In the genomic region with DNA sequence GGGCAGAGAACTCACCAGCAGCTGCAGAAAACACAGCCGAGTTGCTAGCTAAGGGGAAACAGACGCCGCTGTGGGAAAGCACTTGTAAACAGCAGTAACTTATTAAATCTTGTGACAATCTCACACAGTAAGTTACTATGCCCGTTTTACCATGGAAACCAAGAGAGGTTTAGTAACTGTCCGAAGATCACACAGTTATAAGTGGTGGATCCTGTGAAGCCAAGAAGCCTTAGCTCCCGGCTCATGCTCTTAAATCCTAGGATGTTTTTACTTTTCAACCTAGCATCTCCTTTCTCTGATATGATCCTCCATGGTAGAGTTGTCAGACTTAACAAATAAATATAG, we compare ENCODE assay signal across 9 cellular contexts. TPM values are rescaled to one million over a fixed set of nuclear protein-coding genes. Genes with fewer than 3 reads are reported as not detected.
DNase-seq lines count a peak whose midpoint lies in the region; ATAC-seq and TF ChIP-seq lines count a peak whose summit lies in the region.
"Had no signal": no experiment of that assay in that cellular context is flagged by ENCODE, and none has a peak within 500 bp of the region (broad histone marks: within the 10 kb centered on the region; RNA-seq: fewer than 3 reads in every experiment).

No MANE protein-coding gene starts in this region.

- H4K20me1 ChIP-seq in neural cell (ENCODE audit: insufficient read depth): no peaks in the 10 kb centered on the region

- ATAC-seq in GM18517 (IDR thresholded peaks at IDR 0.05; ENCODE audit: unreplicated experiment) (no peak), GM21825 (IDR thresholded peaks at IDR 0.05; ENCODE audit: unreplicated experiment) (no peak)

- H3K27me3 ChIP-seq in MG63 (peaks cover 27% of the 10 kb centered on the region), neural cell (ENCODE audit: insufficient read depth, low read depth, low read length) (peaks cover 20% of the 10 kb centered on the region)

- H3K4me3 Mint-ChIP-seq in endothelial cell (ENCODE audit: unreplicated experiment): peak overlapping the region; percentile 91

- peaks cover 5% of the 10 kb centered on the region for H3K27me3 Mint-ChIP-seq in endothelial cell (ENCODE audit: unreplicated experiment)

- H3K9me3 ChIP-seq in MG63 (no peaks in the 10 kb centered on the region), neural cell (ENCODE audit: low read length) (no peaks in the 10 kb centered on the region)

- TF ChIP-seq EP300 in neural cell (conservative IDR thresholded peaks at IDR 0.05; ENCODE audit: poor library complexity, severe bottlenecking): no peak

- no peak for TF ChIP-seq CTCF in AG10803 (conservative IDR thresholded peaks at IDR 0.05; ENCODE audit: low read length)
- TF ChIP-seq CTCF in endothelial cell (IDR thresholded peaks at IDR 0.05; ENCODE audit: unreplicated experiment): peak; percentile 6
- no peak for TF ChIP-seq CTCF in neural cell (IDR thresholded peaks at IDR 0.05; ENCODE audit: poor library complexity, severe bottlenecking)

- no peaks in the 10 kb centered on the region for H3K36me3 Mint-ChIP-seq in endothelial cell (ENCODE audit: low read depth, unreplicated experiment)

- H3K4me2 ChIP-seq in neural cell (ENCODE audit: low read length): peak overlapping the region; percentile 95

- H2AFZ ChIP-seq in neural cell (ENCODE audit: low read depth, low read length): no peak overlapping the region

- no peak overlapping the region for H3K27ac Mint-ChIP-seq in endothelial cell (ENCODE audit: unreplicated experiment)

- DNase-seq in AG10803 (ENCODE audit: low read depth) (no peak), MG63 (no peak), endothelial cell (ENCODE audit: low spot score) (no peak), NCI-H2196 (lab: John Stamatoyannopoulos, UW; ENCODE audit: unreplicated experiment) (no peak), amniotic stem cell (lab: John Stamatoyannopoulos, UW) (no peak)
- DNase-seq: stimulated activated CD4-positive, alpha-beta T cell treated with anti-CD3 and anti-CD28 coated beads, Interleukin-4, amount 100 ng/mL, for 4 hours had no signal

- peaks cover 8% of the 10 kb centered on the region for H3K4me1 Mint-ChIP-seq in endothelial cell (ENCODE audit: unreplicated experiment)

- peak overlapping the region; percentile 58 for H3K4me3 ChIP-seq in AG10803 (ENCODE audit: low read length)
- peak overlapping the region; percentile 29; the same call in 1 of the 2 replicates for H3K4me3 ChIP-seq in MG63
- peak overlapping the region; percentile 72 for H3K4me3 ChIP-seq in neural cell (ENCODE audit: low read length)

- H3K9me3 Mint-ChIP-seq in endothelial cell (ENCODE audit: unreplicated experiment): no peaks in the 10 kb centered on the region

- H3K79me2 ChIP-seq in neural cell (replicated peaks; ENCODE audit: insufficient read depth, low read length): no peaks in the 10 kb centered on the region

- no peak overlapping the region for H3K9ac ChIP-seq in neural cell (ENCODE audit: low read length)

- no peak overlapping the region for H3K27ac ChIP-seq in neural cell (ENCODE audit: low read length)

- H3K36me3 ChIP-seq in MG63 (no peaks in the 10 kb centered on the region), neural cell (ENCODE audit: insufficient read depth, low read length) (no peaks in the 10 kb centered on the region)

- no peaks in the 10 kb centered on the region for H3F3A ChIP-seq in neural cell (ENCODE audit: insufficient read depth, low read length, poor library complexity, severe bottlenecking)

- H3K9me2 ChIP-seq in neural cell (ENCODE audit: insufficient read depth, low read length): no peaks in the 10 kb centered on the region

- TF ChIP-seq RAD21 in neural cell (conservative IDR thresholded peaks at IDR 0.05): no peak

TF ChIP-seq in neural cell, 6 proteins besides CTCF, POLR2A, EP300 and RAD21:
- TF ChIP-seq POLR2AphosphoS5 (IDR thresholded peaks at IDR 0.05) (no peak), REST (IDR thresholded peaks at IDR 0.05; ENCODE audit: borderline replicate concordance) (no peak), SMC3 (conservative IDR thresholded peaks at IDR 0.05; ENCODE audit: poor library complexity) (peak; percentile 44)

RNA-seq across cellular contexts. Expression of gene SULF2, which starts 1.5 kb away (rescaled TPM):
- 0.20 and 2.0 TPM in 2 replicates for total RNA-seq in MG63 (2014; rRNA removed; shearing (Covaris generic); ENCODE audit: low replicate concordance)
- total RNA-seq in endothelial cell (ENCODE audit: unreplicated experiment): 62.1 TPM
- polyA plus RNA-seq in neural cell: 27.0 and 30.0 TPM in 2 replicates
- 32.4 and 38.8 TPM in 2 replicates for polyA minus RNA-seq in neural cell

Comparison
In these comparisons a context has a peak if more than half of its experiments do, and no peak if none do; other contexts are left out.
1. RNA of gene SULF2, which starts 1.5 kb away (total RNA-seq): 62.1 TPM in endothelial cell (single experiment); 0.20 to 2.0 TPM in MG63; every median in the first group is over 10 times any median in the second.
2. Peak in every context shown above with its lines, with median percentiles within 50 percentile points of each other: H3K4me3 ChIP-seq.